In the genomic region with DNA sequence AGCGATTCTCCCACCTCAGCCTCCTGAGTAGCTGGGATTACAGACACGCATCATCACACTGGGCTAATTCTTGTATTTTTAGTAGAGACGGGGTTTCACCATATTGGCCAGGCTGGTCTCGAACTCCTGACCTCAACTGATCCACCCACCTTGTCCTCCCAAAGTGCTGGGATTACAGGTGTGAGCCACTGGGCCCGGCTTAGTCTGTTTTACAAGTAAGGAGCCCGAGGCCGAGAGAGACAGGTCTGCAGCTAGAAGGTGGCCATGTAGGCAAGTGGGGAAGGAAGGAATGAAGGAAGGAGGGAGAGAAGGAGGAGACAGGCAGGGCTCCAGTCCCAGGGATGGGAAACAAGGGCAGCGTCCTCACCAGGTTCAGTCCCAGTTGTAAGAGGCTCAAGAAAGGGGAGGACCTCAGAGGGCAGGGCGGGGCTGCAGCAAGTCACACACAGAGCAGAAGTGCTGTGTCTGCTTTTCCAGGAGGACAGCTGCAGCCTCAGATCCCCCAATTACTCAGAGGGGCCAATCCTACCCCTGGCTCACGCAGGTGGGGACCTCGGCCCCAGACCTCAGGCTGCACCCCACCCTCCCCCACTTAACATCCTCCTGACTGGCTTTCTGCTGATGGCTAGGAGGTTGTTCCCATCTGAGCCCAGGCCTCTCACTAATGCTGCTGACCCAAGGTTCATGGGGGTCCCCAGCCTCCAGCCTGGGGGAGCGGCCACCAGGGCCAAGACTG, we compare ENCODE assay signal across 12 cellular contexts. TPM values are rescaled to one million over a fixed set of nuclear protein-coding genes. Genes with fewer than 3 reads are reported as not detected.
DNase-seq lines count a peak whose midpoint lies in the region; ATAC-seq and TF ChIP-seq lines count a peak whose summit lies in the region.
"Had no signal": no experiment of that assay in that cellular context is flagged by ENCODE, and none has a peak within 500 bp of the region (broad histone marks: within the 10 kb centered on the region; RNA-seq: fewer than 3 reads in every experiment).

No MANE protein-coding gene starts in this region.

- H3K27ac Mint-ChIP-seq in type B pancreatic cell, result no peak overlapping the region
- H3K27ac Mint-ChIP-seq: IgD-negative memory B cell, memory B cell had no signal

- H3K27me3 ChIP-seq in heart left ventricle, result peaks cover 0 to 5% (median 3%) of the 10 kb centered on the region in 9 donors

- TF ChIP-seq POLR2A in heart left ventricle (IDR thresholded peaks at IDR 0.05), result no peak

- ATAC-seq in heart left ventricle (peak in 3 of 4 donors; percentile 46 to 74 (median 60)), omental fat pad (ENCODE audit: low FRiP score) (peak; percentile 24)

- TF ChIP-seq CTCF in AG10803 (conservative IDR thresholded peaks at IDR 0.05; ENCODE audit: low read length), result no peak
- no peak for TF ChIP-seq CTCF in WI38 (IDR thresholded peaks at IDR 0.05; ENCODE audit: low read depth, low read length)
- no peak for TF ChIP-seq CTCF in heart left ventricle (IDR thresholded peaks at IDR 0.05)
- no peak for TF ChIP-seq CTCF in omental fat pad (IDR thresholded peaks at IDR 0.05)
- no peak for TF ChIP-seq CTCF in type B pancreatic cell (conservative IDR thresholded peaks at IDR 0.05)

- H3K4me3 ChIP-seq in AG10803 (ENCODE audit: low read length) (peak overlapping the region; percentile 24), WI38 (ENCODE audit: low read depth, low read length) (peak overlapping the region; percentile 8; the same call in 1 of the 2 replicates), heart left ventricle (no peak overlapping the region)

- H3K9me3 ChIP-seq in heart left ventricle, result no peaks in the 10 kb centered on the region

- peaks cover 20% of the 10 kb centered on the region for H3K4me1 Mint-ChIP-seq in type B pancreatic cell (ENCODE audit: unreplicated experiment)
- H3K4me1 Mint-ChIP-seq: IgD-negative memory B cell, memory B cell had no signal

- intact Hi-C loops in heart left ventricle (cut with DNase I), result no loop called here

- H3K4me3 Mint-ChIP-seq in type B pancreatic cell, result no peak overlapping the region
- H3K4me3 Mint-ChIP-seq: IgD-negative memory B cell, memory B cell had no signal

- DNase-seq in AG10803 (ENCODE audit: low read depth) (peak; percentile 79), heart left ventricle (peak in 1 of 5 donors; percentile 60), omental fat pad (ENCODE audit: low spot score) (no peak), COLO829 (ENCODE audit: low spot score) (no peak), AML-193 (lab: John Stamatoyannopoulos, UW) (no peak), NCI-H345 (lab: John Stamatoyannopoulos, UW) (no peak), type B pancreatic cell (ENCODE audit: extremely low spot score, unreplicated experiment) (no peak)
- DNase-seq: GDM1, NCI-H2029 had no signal

- H3K36me3 Mint-ChIP-seq in type B pancreatic cell, result no peaks in the 10 kb centered on the region
- H3K36me3 Mint-ChIP-seq: IgD-negative memory B cell, memory B cell had no signal

- no peaks in the 10 kb centered on the region for H3K27me3 Mint-ChIP-seq in type B pancreatic cell

- H3K9me3 Mint-ChIP-seq in type B pancreatic cell, result no peaks in the 10 kb centered on the region
- H3K9me3 Mint-ChIP-seq: IgD-negative memory B cell, memory B cell had no signal

- WGBS in heart left ventricle, 4 donors, result 78 to 87% (median 81%) methylated on average over 10 to 12 of the region's 12 CpGs

- H3K27ac ChIP-seq in heart left ventricle, result no peak overlapping the region

- no peaks in the 10 kb centered on the region for H3K36me3 ChIP-seq in heart left ventricle

- H3K4me1 ChIP-seq in heart left ventricle, result peaks cover 0 to 9% (median 0%) of the 10 kb centered on the region in 12 donors

RNA-seq across cellular contexts. Expression of a gene that starts 53.8 kb away (rescaled TPM):
- total RNA-seq in heart left ventricle, result 1 to 10 TPM; 1.6 to 9.5 (median 2.2) TPM
- 1 to 10 TPM; 2.0 to 2.2 TPM for polyA plus RNA-seq in heart left ventricle
- 10 to 100 TPM; 22.2 to 51.5 (median 31.6) TPM for total RNA-seq in omental fat pad
- 21.2 and 30.8 TPM in 2 replicates for total RNA-seq in type B pancreatic cell (ENCODE audit: low replicate concordance)

Comparison
In these comparisons a context has a peak if more than half of its experiments do, and no peak if none do; other contexts are left out.
1. H3K4me3 ChIP-seq: peak in AG10803 (single experiment) and WI38 (single experiment); none in heart left ventricle (0 of 12).